In genomic region chr13:90719452-90719851, GRCh38 we compare ENCODE assay signal across 1 cellular context.
TF ChIP-seq lines count a peak whose summit lies in the region.

No MANE protein-coding gene starts in this region.

TF ChIP-seq in K562, 482 proteins besides CTCF, POLR2A, EP300 and RAD21 (continued from another document):
- 0 out of 2 replicates have a peak, but pooled peaks have one; percentile 17 for TF ChIP-seq ZNF280B (CRISPR knock-in tag; IDR thresholded peaks at IDR 0.05)
- no peak for TF ChIP-seq FOXA1 (IDR thresholded peaks at IDR 0.05; ENCODE audit: borderline replicate concordance)
- no peak for TF ChIP-seq FOXO4 (CRISPR knock-in tag; IDR thresholded peaks at IDR 0.05)
